15 cellular contexts compared by ENCODE assay signal in the genomic region with DNA sequence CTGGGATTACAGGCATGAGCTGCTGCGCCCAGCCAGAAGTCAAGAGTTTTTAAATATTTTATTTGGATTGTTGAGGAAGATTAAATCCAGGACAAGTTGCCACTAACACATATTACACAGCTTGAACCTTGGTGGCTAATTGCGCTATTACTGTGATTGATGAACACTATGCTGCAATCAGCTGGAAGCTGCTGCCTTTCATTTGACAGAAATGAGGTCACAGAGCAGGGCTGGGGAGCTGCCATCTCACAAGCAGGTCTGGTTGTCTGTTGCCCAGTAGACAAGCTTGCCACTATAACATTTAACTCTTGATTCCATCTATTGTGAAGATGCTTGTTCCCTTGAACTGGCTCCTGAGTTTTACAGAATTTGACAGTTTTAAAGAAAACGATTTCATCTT.
"Had no signal": no experiment of that assay in that cellular context is flagged by ENCODE, and none has a peak within 500 bp of the region (broad histone marks: within the 10 kb centered on the region; RNA-seq: fewer than 3 reads in every experiment).

No MANE protein-coding gene starts in this region.

- H3K9me3 Mint-ChIP-seq: activated CD4-positive, alpha-beta T cell treated with anti-CD3 and anti-CD28 coated beads, Interleukin-2, amount 10 ng/mL, durations not matched to agents 24 days and 14 days; activated T-helper 1 cell treated with anti-CD3 and anti-CD28 coated beads, Interleukin-12 subunit alpha, Interleukin-12 subunit beta, Interleukin-2, Interleukin-4 antibody, amounts not matched to agents 30 ng/mL and 10 ng/mL and 1 ng/mL, durations not matched to agents 14 hours and 24 hours and 36 hours; endodermal cell; stimulated activated effector memory CD8-positive, alpha-beta T cell treated with anti-CD3 and anti-CD28 coated beads, Interleukin-12 subunit alpha, Interleukin-12 subunit beta, amount 100 ng/mL, for 72 hours had no signal

- H3K4me3 Mint-ChIP-seq: activated CD4-positive, alpha-beta T cell treated with anti-CD3 and anti-CD28 coated beads, Interleukin-2, amount 10 ng/mL, durations not matched to agents 24 days and 14 days; activated T-helper 1 cell treated with anti-CD3 and anti-CD28 coated beads, Interleukin-12 subunit alpha, Interleukin-12 subunit beta, Interleukin-2, Interleukin-4 antibody, amounts not matched to agents 30 ng/mL and 10 ng/mL and 1 ng/mL, durations not matched to agents 14 hours and 24 hours and 36 hours; endodermal cell; neural progenitor cell; stimulated activated effector memory CD8-positive, alpha-beta T cell treated with anti-CD3 and anti-CD28 coated beads, Interleukin-12 subunit alpha, Interleukin-12 subunit beta, amount 100 ng/mL, for 72 hours; T-helper 17 cell had no signal

- H3K36me3 ChIP-seq: ascending aorta, left lung, neural progenitor cell, ovary, suprapubic skin had no signal

- H3K27me3 ChIP-seq: ascending aorta, neural progenitor cell, ovary had no signal

- H3K27ac ChIP-seq: ascending aorta, left lung, neural progenitor cell, ovary, suprapubic skin had no signal

- H3K4me3 ChIP-seq: ascending aorta, left lung, neural progenitor cell, ovary, suprapubic skin had no signal

- H3K4me1 ChIP-seq: ascending aorta, left lung, suprapubic skin had no signal

- H2AFZ ChIP-seq: neural progenitor cell had no signal

- H3K4me1 Mint-ChIP-seq: activated CD4-positive, alpha-beta T cell treated with anti-CD3 and anti-CD28 coated beads, Interleukin-2, amount 10 ng/mL, durations not matched to agents 24 days and 14 days; stimulated activated effector memory CD8-positive, alpha-beta T cell treated with anti-CD3 and anti-CD28 coated beads, Interleukin-12 subunit alpha, Interleukin-12 subunit beta, amount 100 ng/mL, for 72 hours; T-helper 17 cell had no signal

- H3K4me2 ChIP-seq: neural progenitor cell had no signal

- H3K9ac ChIP-seq: neural progenitor cell had no signal

- H3K27ac Mint-ChIP-seq: activated CD4-positive, alpha-beta T cell treated with anti-CD3 and anti-CD28 coated beads, Interleukin-2, amount 10 ng/mL, durations not matched to agents 24 days and 14 days; activated T-helper 1 cell treated with anti-CD3 and anti-CD28 coated beads, Interleukin-12 subunit alpha, Interleukin-12 subunit beta, Interleukin-2, Interleukin-4 antibody, amounts not matched to agents 30 ng/mL and 10 ng/mL and 1 ng/mL, durations not matched to agents 14 hours and 24 hours and 36 hours; endodermal cell; neural progenitor cell; stimulated activated effector memory CD8-positive, alpha-beta T cell treated with anti-CD3 and anti-CD28 coated beads, Interleukin-12 subunit alpha, Interleukin-12 subunit beta, amount 100 ng/mL, for 72 hours; T-helper 17 cell had no signal

- DNase-seq: activated CD4-positive, alpha-beta T cell treated with anti-CD3 and anti-CD28 coated beads, Interleukin-2, amount 10 ng/mL, durations not matched to agents 24 days and 14 days; activated CD4-positive, CD25-positive, alpha-beta regulatory T cell; activated CD8-positive, alpha-beta memory T cell treated with anti-CD3 and anti-CD28 coated beads for 24 hours; endodermal cell; kidney; left lung; ovary; stimulated activated CD4-positive, alpha-beta T cell treated with anti-CD3 and anti-CD28 coated beads, Interleukin-12 subunit alpha, Interleukin-12 subunit beta, amount 100 ng/mL, for 4 hours; stimulated activated CD4-positive, alpha-beta T cell treated with anti-CD3 and anti-CD28 coated beads, Interleukin-2, amount 100 ng/mL, for 24 hours; T-helper 17 cell had no signal

- H3K36me3 Mint-ChIP-seq: stimulated activated effector memory CD8-positive, alpha-beta T cell treated with anti-CD3 and anti-CD28 coated beads, Interleukin-12 subunit alpha, Interleukin-12 subunit beta, amount 100 ng/mL, for 72 hours had no signal

- ATAC-seq: left lung; stimulated activated effector memory CD8-positive, alpha-beta T cell treated with anti-CD3 and anti-CD28 coated beads, Interleukin-12 subunit alpha, Interleukin-12 subunit beta, amount 100 ng/mL, for 72 hours; T-helper 17 cell had no signal

- H3K9me3 ChIP-seq: ascending aorta, left lung, ovary, suprapubic skin had no signal
